8 cellular contexts compared by ENCODE assay signal in the genomic region with DNA sequence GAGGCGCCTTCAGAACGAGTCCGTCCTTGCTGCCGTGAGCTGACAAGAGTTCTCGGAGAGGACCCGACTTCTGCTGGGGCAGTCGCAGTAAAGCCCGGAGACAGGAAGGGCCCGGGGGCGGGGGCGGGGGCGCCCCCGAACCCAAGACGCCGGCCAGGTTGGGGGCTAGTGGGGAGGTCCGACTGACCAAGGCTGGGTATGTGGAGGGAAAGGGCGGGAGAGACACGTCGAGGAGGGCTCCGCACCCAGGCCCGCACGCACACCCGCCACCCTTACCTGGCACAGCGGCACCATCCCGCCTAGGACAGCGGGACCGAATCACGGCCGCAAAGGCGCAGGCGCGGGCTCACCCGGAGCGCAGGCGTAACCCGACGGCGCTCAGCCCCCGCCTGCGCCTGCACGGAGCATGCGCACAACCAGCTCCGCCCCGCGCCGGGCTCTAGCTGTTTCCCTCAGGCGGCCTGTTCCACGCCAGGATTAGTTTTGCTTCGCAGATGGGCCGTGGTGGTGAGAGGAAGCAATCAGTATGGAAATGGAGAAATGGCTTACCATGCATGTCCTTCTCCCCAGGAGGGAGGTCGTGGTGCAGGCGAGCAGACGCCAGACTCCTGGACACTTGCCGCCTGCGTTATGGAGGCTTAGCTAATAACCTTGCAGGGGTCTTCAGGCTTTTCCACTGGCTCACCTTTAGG. TPM values are rescaled to one million over a fixed set of nuclear protein-coding genes. Genes with fewer than 3 reads are reported as not detected.
A peak's percentile ranks its signal among the peaks of the same experiment; 100 is the strongest.
DNase-seq lines count a peak whose midpoint lies in the region; ATAC-seq and TF ChIP-seq lines count a peak whose summit lies in the region.

A gene with protein sequence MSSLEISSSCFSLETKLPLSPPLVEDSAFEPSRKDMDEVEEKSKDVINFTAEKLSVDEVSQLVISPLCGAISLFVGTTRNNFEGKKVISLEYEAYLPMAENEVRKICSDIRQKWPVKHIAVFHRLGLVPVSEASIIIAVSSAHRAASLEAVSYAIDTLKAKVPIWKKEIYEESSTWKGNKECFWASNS (minus strand): TSS at position 322 of the 692 bp plus-strand sequence. CDS start 2,583 bp downstream, outside the sequence.

- POLR2A ChIA-PET in GM10248 (lab: Yijun Ruan, JAX) = no interaction called here
- POLR2A ChIA-PET in SK-N-SH (lab: Yijun Ruan, JAX) = no interaction called here

- peak within 1 kb of the TSS; percentile 86 for H3K4me2 ChIP-seq in SK-N-SH

- peaks cover 6 to 9% of the 10 kb centered on the region in 2 experiments; a peak in 2 of 4 replicates for H3K4me1 ChIP-seq in SK-N-SH (ENCODE audit: control insufficient read depth in 1 of 2, insufficient read depth in 2 of 2, low read depth in 1 of 2, low read length in 1 of 2)

- peaks cover 11% of the 10 kb centered on the region for H3F3A ChIP-seq in SK-N-SH (replicated peaks; ENCODE audit: insufficient read depth)

- peak within 1 kb of the TSS; percentile 75 to 84 for H3K4me3 ChIP-seq in SK-N-SH (ENCODE audit: low read depth in 2 of 2, low read length in 1 of 2)

- DNase-seq in GM10248 (ENCODE audit: extremely low spot score) = peak; percentile 98
- peak; percentile 75 for DNase-seq in NCI-H1092 (lab: John Stamatoyannopoulos, UW)
- peak; percentile 98 for DNase-seq in SK-N-SH
- peak; percentile 92 for DNase-seq in activated naive CD4-positive, alpha-beta T cell treated with anti-CD3 and anti-CD28 coated beads, Interleukin-2, amount 50 U/mL, for 16 hours
- peak; percentile 98 for DNase-seq in germinal center (ENCODE audit: low spot score)
- peak; percentile 49 for DNase-seq in non-pigmented ciliary epithelial cell (ENCODE audit: low read depth)
- DNase-seq in substantia nigra (lab: John Stamatoyannopoulos, UW) = peak; percentile 44 to 92 (median 81)

- no peak for TF ChIP-seq EP300 in SK-N-SH (IDR thresholded peaks at IDR 0.05; ENCODE audit: borderline replicate concordance in 1 of 2, low read depth in 1 of 2, low read length in 1 of 2)

- 3% methylated on average over 29 of the region's 55 CpGs for WGBS in SK-N-SH (ENCODE audit: low lambda C conversion rate)

- TF ChIP-seq CTCF in GM10248 (IDR thresholded peaks at IDR 0.05; ENCODE audit: control extremely low read depth, extremely low read depth, low read depth, missing control alignments) = no peak
- no peak for TF ChIP-seq CTCF in SK-N-SH (IDR thresholded peaks at IDR 0.05)

- H2AFZ ChIP-seq in SK-N-SH (ENCODE audit: low read depth) = peak within 1 kb of the TSS; percentile 75

- H3K79me2 ChIP-seq in SK-N-SH (ENCODE audit: insufficient read depth) = peaks cover 35% of the 10 kb centered on the region

- H3K27me3 ChIP-seq in SK-N-SH (ENCODE audit: insufficient read depth) = no peaks in the 10 kb centered on the region

- no peaks in the 10 kb centered on the region for H4K20me1 ChIP-seq in SK-N-SH (ENCODE audit: insufficient read depth)

- ATAC-seq in HG02610 (IDR thresholded peaks at IDR 0.05; ENCODE audit: unreplicated experiment) = peak; percentile 97

- no peaks in the 10 kb centered on the region for H3K9me3 ChIP-seq in SK-N-SH

- no peaks in the 10 kb centered on the region for H3K9me2 ChIP-seq in SK-N-SH

- H3K36me3 ChIP-seq in SK-N-SH (replicated peaks in 1 of 2; ENCODE audit: control insufficient read depth in 1 of 2, insufficient read depth in 2 of 2, low read length in 1 of 2) = peaks cover 4 to 26% of the 10 kb centered on the region in 2 experiments

- H3K27ac ChIP-seq in SK-N-SH (ENCODE audit: low read depth in 2 of 2, low read length in 1 of 2) (peak within 1 kb of the TSS in 1 of 2 experiments; percentile 89; a peak in 3 of 4 replicates), substantia nigra (ENCODE audit: low read depth, low read length, poor library complexity, severe bottlenecking) (peak within 1 kb of the TSS; percentile 92)

- peak within 1 kb of the TSS; percentile 56 for H3K9ac ChIP-seq in SK-N-SH

- CTCF ChIA-PET in GM10248 (lab: Yijun Ruan, JAX) (interaction anchor here (0.7 to 1.5 kb wide), 7 partner anchors 8 to 161 kb away, joined by 3 to 8 read pairs (median 4); no protein-coding TSS in a partner anchor), SK-N-SH (lab: Yijun Ruan, JAX) (interaction anchor here (1.5 to 1.7 kb wide), 4 partner anchors 11 to 1119 kb away, joined by 3 to 6 read pairs (median 4); no protein-coding TSS in a partner anchor)

- TF ChIP-seq RAD21 in SK-N-SH (IDR thresholded peaks at IDR 0.05; ENCODE audit: low read length) = no peak

TF ChIP-seq in SK-N-SH, 30 proteins besides CTCF, POLR2A, EP300 and RAD21:
- TF ChIP-seq CHD2 (IDR thresholded peaks at IDR 0.05; ENCODE audit: low read length, partially characterized antibody) (no peak), YY1 (IDR thresholded peaks at IDR 0.05; ENCODE audit: low read depth) (0 out of 2 replicates have a peak, but pooled peaks have one; percentile 16), JUND (IDR thresholded peaks at IDR 0.05) (no peak), TAF1 (IDR thresholded peaks at IDR 0.05; ENCODE audit: borderline replicate concordance, low read depth, low read length) (peak; percentile 82), NRF1 (IDR thresholded peaks at IDR 0.05; ENCODE audit: low read depth, low read length) (peak; percentile 96), SIN3A (IDR thresholded peaks at IDR 0.05; ENCODE audit: borderline replicate concordance, low read depth, low read length) (no peak; the same call in 1 of the 2 replicates), POLR2AphosphoS5 (IDR thresholded peaks at IDR 0.05; ENCODE audit: low read depth, low read length) (peak; percentile 93), MXI1 (IDR thresholded peaks at IDR 0.05; ENCODE audit: low read depth, low read length) (peak; percentile 79; the same call in 1 of the 2 replicates)
- TF ChIP-seq, protein P1, sequence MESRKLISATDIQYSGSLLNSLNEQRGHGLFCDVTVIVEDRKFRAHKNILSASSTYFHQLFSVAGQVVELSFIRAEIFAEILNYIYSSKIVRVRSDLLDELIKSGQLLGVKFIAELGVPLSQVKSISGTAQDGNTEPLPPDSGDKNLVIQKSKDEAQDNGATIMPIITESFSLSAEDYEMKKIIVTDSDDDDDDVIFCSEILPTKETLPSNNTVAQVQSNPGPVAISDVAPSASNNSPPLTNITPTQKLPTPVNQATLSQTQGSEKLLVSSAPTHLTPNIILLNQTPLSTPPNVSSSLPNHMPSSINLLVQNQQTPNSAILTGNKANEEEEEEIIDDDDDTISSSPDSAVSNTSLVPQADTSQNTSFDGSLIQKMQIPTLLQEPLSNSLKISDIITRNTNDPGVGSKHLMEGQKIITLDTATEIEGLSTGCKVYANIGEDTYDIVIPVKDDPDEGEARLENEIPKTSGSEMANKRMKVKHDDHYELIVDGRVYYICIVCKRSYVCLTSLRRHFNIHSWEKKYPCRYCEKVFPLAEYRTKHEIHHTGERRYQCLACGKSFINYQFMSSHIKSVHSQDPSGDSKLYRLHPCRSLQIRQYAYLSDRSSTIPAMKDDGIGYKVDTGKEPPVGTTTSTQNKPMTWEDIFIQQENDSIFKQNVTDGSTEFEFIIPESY (IDR thresholded peaks at IDR 0.05; ENCODE audit: borderline replicate concordance, low read depth) = no peak
- TF ChIP-seq, protein P2, sequence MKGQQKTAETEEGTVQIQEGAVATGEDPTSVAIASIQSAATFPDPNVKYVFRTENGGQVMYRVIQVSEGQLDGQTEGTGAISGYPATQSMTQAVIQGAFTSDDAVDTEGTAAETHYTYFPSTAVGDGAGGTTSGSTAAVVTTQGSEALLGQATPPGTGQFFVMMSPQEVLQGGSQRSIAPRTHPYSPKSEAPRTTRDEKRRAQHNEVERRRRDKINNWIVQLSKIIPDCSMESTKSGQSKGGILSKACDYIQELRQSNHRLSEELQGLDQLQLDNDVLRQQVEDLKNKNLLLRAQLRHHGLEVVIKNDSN (IDR thresholded peaks at IDR 0.05; ENCODE audit: borderline replicate concordance, low read depth) = no peak
- TF ChIP-seq, protein P3, sequence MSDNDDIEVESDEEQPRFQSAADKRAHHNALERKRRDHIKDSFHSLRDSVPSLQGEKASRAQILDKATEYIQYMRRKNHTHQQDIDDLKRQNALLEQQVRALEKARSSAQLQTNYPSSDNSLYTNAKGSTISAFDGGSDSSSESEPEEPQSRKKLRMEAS (IDR thresholded peaks at IDR 0.05; ENCODE audit: low read depth) = peak; percentile 58; the same call in 1 of the 2 replicates

RNA-seq across cellular contexts. Expression of the gene that starts here (rescaled TPM):
- polyA plus RNA-seq in SK-N-SH (2012; rRNA removed) = 26.4 and 35.2 TPM in 2 replicates
- polyA plus RNA-seq in SK-N-SH (2012; cell fraction: cytosol; rRNA removed) = 42.3 and 56.5 TPM in 2 replicates
- 8.4 and 15.1 TPM in 2 replicates for polyA plus RNA-seq in SK-N-SH (2012; cell fraction: nucleus; rRNA removed)
